ENCODE assay signal across 19 cellular contexts in the genomic region with DNA sequence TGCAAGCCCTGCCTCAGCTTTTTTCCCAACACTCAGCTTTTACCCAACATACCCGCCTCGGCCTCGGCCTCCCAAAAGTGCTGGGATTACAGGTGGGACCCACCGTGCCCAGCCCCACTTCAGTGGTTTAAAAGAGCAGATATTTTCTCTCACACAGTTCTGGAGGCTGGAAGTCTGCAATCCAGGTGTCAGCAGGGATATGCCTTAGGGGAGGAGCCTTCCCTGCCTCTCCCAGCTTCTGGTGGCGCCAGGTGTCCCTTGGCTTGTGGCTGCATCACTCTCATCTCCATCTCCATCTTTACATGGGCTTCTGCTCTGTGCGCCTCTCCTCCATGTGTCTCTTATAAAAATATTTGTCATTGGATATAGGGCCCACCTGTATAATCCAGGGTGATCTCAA. TPM values are rescaled to one million over a fixed set of nuclear protein-coding genes. Genes with fewer than 3 reads are reported as not detected.
DNase-seq lines count a peak whose midpoint lies in the region; ATAC-seq and TF ChIP-seq lines count a peak whose summit lies in the region.
"Had no signal": no experiment of that assay in that cellular context is flagged by ENCODE, and none has a peak within 500 bp of the region (broad histone marks: within the 10 kb centered on the region; RNA-seq: fewer than 3 reads in every experiment).

No MANE protein-coding gene starts in this region.

- no peaks in the 10 kb centered on the region for H3K9me3 ChIP-seq in HEK293 (ENCODE audit: control insufficient read depth, insufficient read depth, low read depth, low read length)
- no peaks in the 10 kb centered on the region for H3K9me3 ChIP-seq in right lobe of liver
- H3K9me3 ChIP-seq: prostate gland, stomach had no signal

- ATAC-seq in naive thymus-derived CD8-positive, alpha-beta T cell = no peak
- ATAC-seq in natural killer cell (no peak), right lobe of liver (no peak)
- ATAC-seq: left cardiac atrium, Right ventricle myocardium inferior had no signal

- H3K27ac ChIP-seq in HEK293 (ENCODE audit: extremely low read depth, low read depth, low read length) (peak overlapping the region; percentile 49; the same call in 1 of the 2 replicates), right lobe of liver (no peak overlapping the region)
- H3K27ac ChIP-seq: neural progenitor cell, prostate gland, stomach had no signal

- intact Hi-C loops in natural killer cell (cut with micrococcal nuclease) = no loop called here
- intact Hi-C loops in right lobe of liver (cut with DNase I) = no loop called here

- H3K36me3 ChIP-seq in HEK293 (ENCODE audit: control insufficient read depth in 2 of 2, insufficient read depth in 1 of 2, low read length in 2 of 2) = no peaks in the 10 kb centered on the region
- H3K36me3 ChIP-seq in right lobe of liver = no peaks in the 10 kb centered on the region
- H3K36me3 ChIP-seq: neural progenitor cell, prostate gland, stomach had no signal

- H3K27ac Mint-ChIP-seq in activated naive CD8-positive, alpha-beta T cell = peak overlapping the region; percentile 96
- peak overlapping the region; percentile 7 to 99 (median 96) for H3K27ac Mint-ChIP-seq in naive thymus-derived CD8-positive, alpha-beta T cell
- no peak overlapping the region for H3K27ac Mint-ChIP-seq in natural killer cell
- H3K27ac Mint-ChIP-seq: neural progenitor cell had no signal

- peak; percentile 57 for DNase-seq in NCI-H2171 treated with DMSO at 0.1 percent for 48 hours (lab: John Stamatoyannopoulos, UW)
- DNase-seq in NCI-H2171 (lab: John Stamatoyannopoulos, UW) = no peak
- no peak for DNase-seq in naive thymus-derived CD8-positive, alpha-beta T cell
- DNase-seq in activated gamma-delta T cell treated with Interleukin-2 at 50 U/mL for 16 hours = no peak
- DNase-seq in natural killer cell = no peak
- DNase-seq in right lobe of liver = no peak
- DNase-seq: 8988T, amniotic stem cell, cerebellar nuclear complex, left cardiac atrium, MV-4-11 had no signal

- TF ChIP-seq CTCF in HEK293 (tag by site-specific recombination; IDR thresholded peaks at IDR 0.05) (no peak), natural killer cell (IDR thresholded peaks at IDR 0.05) (no peak), right lobe of liver (IDR thresholded peaks at IDR 0.05) (no peak)

- H3K4me1 ChIP-seq in HEK293 (ENCODE audit: control insufficient read depth, insufficient read depth, low read length) = peaks cover 16% of the 10 kb centered on the region
- peaks cover 0 to 10% (median 5%) of the 10 kb centered on the region in 4 donors for H3K4me1 ChIP-seq in right lobe of liver

- peaks cover 3% of the 10 kb centered on the region for H3K36me3 Mint-ChIP-seq in activated naive CD8-positive, alpha-beta T cell
- no peaks in the 10 kb centered on the region for H3K36me3 Mint-ChIP-seq in naive thymus-derived CD8-positive, alpha-beta T cell
- H3K36me3 Mint-ChIP-seq in natural killer cell = no peaks in the 10 kb centered on the region
- H3K36me3 Mint-ChIP-seq: neural progenitor cell had no signal

- CTCF ChIA-PET in HEK293 (lab: Yijun Ruan, JAX) = interaction anchor here (0.6 to 1.9 kb wide), 4 partner anchors 18 to 46 kb away, joined by 4 to 11 read pairs (median 5); no protein-coding TSS in a partner anchor

- 82% methylated on average over 4 of the region's 6 CpGs for WGBS in right lobe of liver (ENCODE audit: insufficient coverage, low coverage, low lambda C conversion rate, missing lambda C conversion rate)

- H3K27me3 ChIP-seq in right lobe of liver = no peaks in the 10 kb centered on the region
- H3K27me3 ChIP-seq: neural progenitor cell, stomach had no signal

- H3K4me3 Mint-ChIP-seq in activated naive CD8-positive, alpha-beta T cell = no peak overlapping the region
- H3K4me3 Mint-ChIP-seq in naive thymus-derived CD8-positive, alpha-beta T cell = peak overlapping the region in 4 of 10 donors; percentile 31 to 80 (median 74)
- H3K4me3 Mint-ChIP-seq in natural killer cell = no peak overlapping the region

- H3K4me1 Mint-ChIP-seq in activated naive CD8-positive, alpha-beta T cell (ENCODE audit: low read depth) = peaks cover 53% of the 10 kb centered on the region
- H3K4me1 Mint-ChIP-seq in naive thymus-derived CD8-positive, alpha-beta T cell = peaks cover 25 to 64% (median 60%) of the 10 kb centered on the region in 4 donors
- peaks cover 0 to 5% of the 10 kb centered on the region in 2 donors for H3K4me1 Mint-ChIP-seq in natural killer cell

- POLR2A ChIA-PET in HEK293 (lab: Yijun Ruan, JAX) = interaction anchor here (1.1 kb wide), 1 partner anchor 15 kb away, joined by 4 read pairs; no protein-coding TSS in a partner anchor
- POLR2A ChIA-PET in naive thymus-derived CD8-positive, alpha-beta T cell (lab: Charles Lee) = interaction anchor here (0.6 to 2.3 kb wide), 8 partner anchors 9 to 380 kb away, joined by 3 to 16 read pairs (median 6); no protein-coding TSS in a partner anchor

- H3K9me3 Mint-ChIP-seq in activated naive CD8-positive, alpha-beta T cell (ENCODE audit: low read depth) = no peaks in the 10 kb centered on the region
- no peaks in the 10 kb centered on the region for H3K9me3 Mint-ChIP-seq in naive thymus-derived CD8-positive, alpha-beta T cell
- H3K9me3 Mint-ChIP-seq in natural killer cell = no peaks in the 10 kb centered on the region

- H3K27me3 Mint-ChIP-seq in activated naive CD8-positive, alpha-beta T cell = no peaks in the 10 kb centered on the region
- H3K27me3 Mint-ChIP-seq in naive thymus-derived CD8-positive, alpha-beta T cell = no peaks in the 10 kb centered on the region
- H3K27me3 Mint-ChIP-seq in natural killer cell (ENCODE audit: low read depth in 2 of 2) = no peaks in the 10 kb centered on the region

- TF ChIP-seq POLR2A in right lobe of liver (IDR thresholded peaks at IDR 0.05) = no peak

- no peak overlapping the region for H3K4me3 ChIP-seq in HEK293 (ENCODE audit: low read depth, low read length)
- no peak overlapping the region for H3K4me3 ChIP-seq in right lobe of liver
- H3K4me3 ChIP-seq: neural progenitor cell, prostate gland, stomach had no signal

TF ChIP-seq in HEK293, 187 proteins besides CTCF, POLR2A, EP300 and RAD21 (continues in another document):
- TF ChIP-seq ZNF660 (tag by site-specific recombination; IDR thresholded peaks at IDR 0.05) (no peak), ZNF548 (tag by site-specific recombination; IDR thresholded peaks at IDR 0.05) (peak; percentile 42; the same call in 1 of the 2 replicates), TCF7L2 (IDR thresholded peaks at IDR 0.05; ENCODE audit: borderline replicate concordance, low read depth, low read length) (0 out of 2 replicates have a peak, but pooled peaks have one; percentile 8), WT1 (tag by site-specific recombination; IDR thresholded peaks at IDR 0.05) (no peak), ZNF211 (tag by site-specific recombination; IDR thresholded peaks at IDR 0.05; ENCODE audit: low read depth) (no peak), ZNF521 (tag by site-specific recombination; IDR thresholded peaks at IDR 0.05) (no peak), HOXA7 (CRISPR knock-in tag; IDR thresholded peaks at IDR 0.05; ENCODE audit: borderline replicate concordance) (no peak), ZNF2 (tag by site-specific recombination; IDR thresholded peaks at IDR 0.05) (no peak), SETDB1 (IDR thresholded peaks at IDR 0.05; ENCODE audit: insufficient read length, low read length) (peak; percentile 66), ZNF169 (tag by site-specific recombination; IDR thresholded peaks at IDR 0.05) (no peak)
- TF ChIP-seq, protein P1, sequence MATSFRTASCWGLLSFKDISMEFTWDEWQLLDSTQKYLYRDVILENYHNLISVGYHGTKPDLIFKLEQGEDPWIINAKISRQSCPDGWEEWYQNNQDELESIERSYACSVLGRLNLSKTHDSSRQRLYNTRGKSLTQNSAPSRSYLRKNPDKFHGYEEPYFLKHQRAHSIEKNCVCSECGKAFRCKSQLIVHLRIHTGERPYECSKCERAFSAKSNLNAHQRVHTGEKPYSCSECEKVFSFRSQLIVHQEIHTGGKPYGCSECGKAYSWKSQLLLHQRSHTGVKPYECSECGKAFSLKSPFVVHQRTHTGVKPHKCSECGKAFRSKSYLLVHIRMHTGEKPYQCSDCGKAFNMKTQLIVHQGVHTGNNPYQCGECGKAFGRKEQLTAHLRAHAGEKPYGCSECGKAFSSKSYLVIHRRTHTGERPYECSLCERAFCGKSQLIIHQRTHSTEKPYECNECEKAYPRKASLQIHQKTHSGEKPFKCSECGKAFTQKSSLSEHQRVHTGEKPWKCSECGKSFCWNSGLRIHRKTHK (tag by site-specific recombination; IDR thresholded peaks at IDR 0.05) = no peak
- TF ChIP-seq, protein P2, sequence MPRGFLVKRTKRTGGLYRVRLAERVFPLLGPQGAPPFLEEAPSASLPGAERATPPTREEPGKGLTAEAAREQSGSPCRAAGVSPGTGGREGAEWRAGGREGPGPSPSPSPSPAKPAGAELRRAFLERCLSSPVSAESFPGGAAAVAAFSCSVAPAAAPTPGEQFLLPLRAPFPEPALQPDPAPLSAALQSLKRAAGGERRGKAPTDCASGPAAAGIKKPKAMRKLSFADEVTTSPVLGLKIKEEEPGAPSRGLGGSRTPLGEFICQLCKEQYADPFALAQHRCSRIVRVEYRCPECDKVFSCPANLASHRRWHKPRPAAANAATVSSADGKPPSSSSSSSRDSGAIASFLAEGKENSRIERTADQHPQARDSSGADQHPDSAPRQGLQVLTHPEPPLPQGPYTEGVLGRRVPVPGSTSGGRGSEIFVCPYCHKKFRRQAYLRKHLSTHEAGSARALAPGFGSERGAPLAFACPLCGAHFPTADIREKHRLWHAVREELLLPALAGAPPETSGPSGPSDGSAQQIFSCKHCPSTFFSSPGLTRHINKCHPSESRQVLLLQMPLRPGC (tag by site-specific recombination; IDR thresholded peaks at IDR 0.05) = no peak
- TF ChIP-seq, protein P3, sequence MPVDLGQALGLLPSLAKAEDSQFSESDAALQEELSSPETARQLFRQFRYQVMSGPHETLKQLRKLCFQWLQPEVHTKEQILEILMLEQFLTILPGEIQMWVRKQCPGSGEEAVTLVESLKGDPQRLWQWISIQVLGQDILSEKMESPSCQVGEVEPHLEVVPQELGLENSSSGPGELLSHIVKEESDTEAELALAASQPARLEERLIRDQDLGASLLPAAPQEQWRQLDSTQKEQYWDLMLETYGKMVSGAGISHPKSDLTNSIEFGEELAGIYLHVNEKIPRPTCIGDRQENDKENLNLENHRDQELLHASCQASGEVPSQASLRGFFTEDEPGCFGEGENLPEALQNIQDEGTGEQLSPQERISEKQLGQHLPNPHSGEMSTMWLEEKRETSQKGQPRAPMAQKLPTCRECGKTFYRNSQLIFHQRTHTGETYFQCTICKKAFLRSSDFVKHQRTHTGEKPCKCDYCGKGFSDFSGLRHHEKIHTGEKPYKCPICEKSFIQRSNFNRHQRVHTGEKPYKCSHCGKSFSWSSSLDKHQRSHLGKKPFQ (tag by site-specific recombination; IDR thresholded peaks at IDR 0.05) = no peak

RNA-seq across cellular contexts. Expression of a gene that starts 50.0 kb away (rescaled TPM):
- not detected for total RNA-seq in naive thymus-derived CD8-positive, alpha-beta T cell
- polyA plus RNA-seq in naive thymus-derived CD8-positive, alpha-beta T cell = under 1 TPM in 1 of 3 donors, not detected in 2; 0.16 TPM
- not detected for total RNA-seq in natural killer cell
- total RNA-seq in right lobe of liver = 1 to 10 TPM; 1.1 to 3.7 (median 1.9) TPM
- total RNA-seq: mesenteric fat pad, NCI-H460, stomach had no signal

Comparison
In these comparisons a context has a peak if more than half of its experiments do, and no peak if none do; other contexts are left out.
1. H3K27ac Mint-ChIP-seq: peak in activated naive CD8-positive, alpha-beta T cell (single experiment) and naive thymus-derived CD8-positive, alpha-beta T cell (10 of 10); none in natural killer cell (0 of 2).